Comparison of ENCODE assay signal across 6 cellular contexts in the genomic region with DNA sequence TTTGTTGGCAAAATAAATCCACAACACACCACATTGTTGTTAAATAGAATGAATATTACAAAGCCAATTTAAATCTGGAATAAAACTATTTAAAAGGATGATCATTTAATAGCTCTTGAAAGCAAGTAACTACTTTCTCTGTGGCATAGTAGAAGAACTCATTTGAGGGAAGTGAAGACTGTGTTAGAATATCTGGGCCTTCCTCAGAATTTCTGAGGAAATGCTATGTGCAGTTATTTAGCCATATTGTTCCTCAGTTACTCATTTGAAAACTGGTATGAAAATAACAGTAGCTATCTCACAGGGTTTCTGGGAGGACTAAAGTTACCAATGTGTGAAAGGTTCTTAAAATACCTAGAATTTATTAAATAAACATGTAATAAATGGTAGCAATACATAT.
"Had no signal": no experiment of that assay in that cellular context is flagged by ENCODE, and none has a peak within 500 bp of the region (broad histone marks: within the 10 kb centered on the region; RNA-seq: fewer than 3 reads in every experiment).

No MANE protein-coding gene starts in this region.

- ATAC-seq: GM23338, K562 had no signal

- DNase-seq: H9, HCEC 1CT, IMR-90, KG1 had no signal

- H3K4me3 ChIP-seq: GM23338, K562 had no signal

- H3K4me3 Mint-ChIP-seq: GM23338, H9 had no signal

- H3K27ac Mint-ChIP-seq: GM23338, H9 had no signal
